In genomic region chr17:58184308-58184985, GRCh38 we compare ENCODE assay signal across 1 cellular context.
TF ChIP-seq lines count a peak whose summit lies in the region.

No MANE protein-coding gene starts in this region.

TF ChIP-seq in H1, 55 proteins besides CTCF, POLR2A, EP300 and RAD21:
- TF ChIP-seq JUND (IDR thresholded peaks at IDR 0.05; ENCODE audit: low read length) (no peak; the same call in 1 of the 2 replicates), PHF8 (conservative IDR thresholded peaks at IDR 0.05; ENCODE audit: low read depth, low read length) (no peak), RBBP5 (IDR thresholded peaks at IDR 0.05; ENCODE audit: borderline replicate concordance, low read depth, low read length) (no peak), NRF1 (IDR thresholded peaks at IDR 0.05; ENCODE audit: low read depth, low read length) (no peak), SIRT6 (IDR thresholded peaks at IDR 0.05; ENCODE audit: low read length) (no peak), POU5F1 (IDR thresholded peaks at IDR 0.05; ENCODE audit: low read depth, low read length) (no peak)
